Comparison of ENCODE assay signal across 18 cellular contexts in the genomic region with DNA sequence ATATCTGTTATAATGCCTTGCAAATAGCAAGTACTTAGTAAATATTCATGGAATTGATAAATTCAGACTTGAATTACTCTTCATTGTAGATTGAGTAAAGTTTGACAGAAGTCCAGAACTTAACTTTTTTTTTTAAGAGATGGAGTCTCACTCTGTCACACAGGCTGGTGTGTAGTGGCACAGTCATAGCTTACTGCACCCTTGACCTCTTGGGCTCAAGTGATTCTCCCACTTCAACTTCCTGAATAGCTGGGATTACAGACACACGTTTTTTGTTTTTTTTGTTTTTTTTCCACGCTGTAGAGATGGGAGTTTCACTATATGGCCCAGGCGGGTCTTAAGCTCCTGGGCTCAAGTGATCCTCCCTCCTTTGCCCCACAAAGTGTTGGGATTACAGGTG. TPM values are rescaled to one million over a fixed set of nuclear protein-coding genes. Genes with fewer than 3 reads are reported as not detected.
A peak's percentile ranks its signal among the peaks of the same experiment; 100 is the strongest.
DNase-seq lines count a peak whose midpoint lies in the region; ATAC-seq, FAIRE-seq and TF ChIP-seq lines count a peak whose summit lies in the region.
"Had no signal": no experiment of that assay in that cellular context is flagged by ENCODE, and none has a peak within 500 bp of the region (broad histone marks: within the 10 kb centered on the region; RNA-seq: fewer than 3 reads in every experiment).

No MANE protein-coding gene starts in this region.

- BruUV-seq in MCF 10A (replicated peaks; lab: Mats Ljungman, UMichigan) = no TSS peak
- BruUV-seq in K562 (replicated peaks; lab: Mats Ljungman, UMichigan) = no TSS peak

- ATAC-seq in K562 (peak; percentile 13; the same call in 1 of the 3 replicates), left lobe of liver (peak; percentile 61), upper lobe of left lung (ENCODE audit: low FRiP score in 2 of 2) (peak; percentile 57 to 78)
- ATAC-seq: gastrocnemius medialis had no signal

- H3K9me3 ChIP-seq in breast epithelium (no peaks in the 10 kb centered on the region), K562 (replicated peaks; ENCODE audit: control insufficient read depth, insufficient read depth, low read depth, low read length) (no peaks in the 10 kb centered on the region), upper lobe of left lung (no peaks in the 10 kb centered on the region)
- H3K9me3 ChIP-seq: gastrocnemius medialis, thoracic aorta had no signal

- H3K27me3 ChIP-seq in breast epithelium (no peaks in the 10 kb centered on the region), K562 (ENCODE audit: control insufficient read depth in 2 of 2, insufficient read depth in 2 of 2, low read length in 2 of 2) (no peaks in the 10 kb centered on the region), upper lobe of left lung (no peaks in the 10 kb centered on the region)
- H3K27me3 ChIP-seq: gastrocnemius medialis had no signal

- peaks cover 99% of the 10 kb centered on the region for H3K79me2 ChIP-seq in K562 (ENCODE audit: control insufficient read depth, insufficient read depth, low read length)

- TF ChIP-seq EP300 in K562 (IDR thresholded peaks at IDR 0.05; ENCODE audit: low read length) (no peak), upper lobe of left lung (IDR thresholded peaks at IDR 0.05) (no peak)

- no peaks in the 10 kb centered on the region for H3K9me3 Mint-ChIP-seq in MCF 10A (ENCODE audit: unreplicated experiment)
- H3K9me3 Mint-ChIP-seq: H9 had no signal

- H3K36me3 ChIP-seq in breast epithelium (no peaks in the 10 kb centered on the region), K562 (ENCODE audit: control insufficient read depth, insufficient read depth, low read length) (peaks cover 28% of the 10 kb centered on the region; the same call in 1 of the 3 replicates), upper lobe of left lung (peaks cover 0 to 3% (median 0%) of the 10 kb centered on the region in 4 donors)
- H3K36me3 ChIP-seq: gastrocnemius medialis, thoracic aorta had no signal

- no peaks in the 10 kb centered on the region for H3K9me1 ChIP-seq in K562 (ENCODE audit: control insufficient read depth, insufficient read depth, low read length)

- no peak for TF ChIP-seq POLR2A in breast epithelium (IDR thresholded peaks at IDR 0.05)
- no peak for TF ChIP-seq POLR2A in K562 (conservative IDR thresholded peaks at IDR 0.05)
- no peak for TF ChIP-seq POLR2A in upper lobe of left lung (IDR thresholded peaks at IDR 0.05)
- TF ChIP-seq POLR2A in erythroblast (IDR thresholded peaks at IDR 0.05; ENCODE audit: low read length) = no peak

- in situ Hi-C loops in K562 (cut with MboI) = no loop called here

- CTCF ChIA-PET in MCF 10A (lab: Yijun Ruan, JAX) = interaction anchor here (0.7 to 1.6 kb wide), 2 partner anchors 10 to 11 kb away, joined by 3 read pairs; no protein-coding TSS in a partner anchor
- CTCF ChIA-PET in K562 (lab: Yijun Ruan, JAX; ENCODE audit: low intra/inter-chr PET ratio) = no interaction called here

- no peak overlapping the region for H3K4me3 Mint-ChIP-seq in MCF 10A (ENCODE audit: unreplicated experiment)
- H3K4me3 Mint-ChIP-seq: H9 had no signal

- H3K27me3 Mint-ChIP-seq in MCF 10A (ENCODE audit: insufficient read depth, unreplicated experiment) = no peaks in the 10 kb centered on the region

- DNase-seq in MCF 10A (ENCODE audit: unreplicated experiment) (peak; percentile 18), breast epithelium (ENCODE audit: low spot score in 2 of 2) (no peak), K562 (ENCODE audit: extremely low read depth in 1 of 4, low spot score in 3 of 4) (no peak), left lobe of liver (ENCODE audit: low spot score) (no peak), upper lobe of left lung (peak in 1 of 2 donors; percentile 65), erythroblast (lab: John Stamatoyannopoulos, UW) (no peak), epidermal melanocyte (ENCODE audit: insufficient read length, low spot score) (no peak)
- no peak for DNase-seq in stimulated activated CD4-positive, alpha-beta T cell treated with anti-CD3 and anti-CD28 coated beads, Interleukin-1b, Interleukin-23, amount 100 ng/mL, for 48 hours
- DNase-seq: activated naive CD4-positive, alpha-beta T cell; gastrocnemius medialis; H9; midbrain; NCI-H2171 treated with DMSO at 0.1 percent for 48 hours; nucleus accumbens; T-helper 1 cell had no signal

- H3K4me3 ChIP-seq in breast epithelium (no peak overlapping the region), K562 (no peak overlapping the region), upper lobe of left lung (no peak overlapping the region)
- H3K4me3 ChIP-seq: gastrocnemius medialis, thoracic aorta had no signal

- H3K9ac ChIP-seq in K562 (ENCODE audit: insufficient read depth in 1 of 2, low read depth in 2 of 2, low read length in 2 of 2) = no peak overlapping the region

- no peak overlapping the region for H2AFZ ChIP-seq in K562 (ENCODE audit: low read depth, low read length)

- FAIRE-seq in K562 (lab: Jason Lieb, UNC) = no peak
- FAIRE-seq: A204.1, GM12891 had no signal

- peaks cover 6% of the 10 kb centered on the region for H3K36me3 Mint-ChIP-seq in MCF 10A (ENCODE audit: insufficient read depth, unreplicated experiment)

- TF ChIP-seq RAD21 in K562 (CRISPR knock-in tag; conservative IDR thresholded peaks at IDR 0.05 in 1 of 2, IDR thresholded peaks at IDR 0.05 in 1 of 2) = no peak

- H3K27ac Mint-ChIP-seq in MCF 10A (ENCODE audit: low read depth, unreplicated experiment) = peak overlapping the region; percentile 67

- H3K4me1 Mint-ChIP-seq in MCF 10A (ENCODE audit: insufficient read depth, unreplicated experiment) = peaks cover 8% of the 10 kb centered on the region

- POLR2A ChIA-PET in MCF 10A (lab: Yijun Ruan, JAX) (interaction anchor here (0.8 to 5.5 kb wide), 6 partner anchors 10 to 271 kb away, joined by 3 to 43 read pairs (median 3); partner anchors contain the start of genes LIAS, RPL9 and UBE2K), K562 (lab: Yijun Ruan, JAX) (interaction anchor here (1.4 to 1.7 kb wide), 2 partner anchors 10 to 11 kb away, joined by 4 to 6 read pairs; no protein-coding TSS in a partner anchor)

- H3K27ac ChIP-seq in breast epithelium (no peak overlapping the region), K562 (ENCODE audit: extremely low read depth, low read depth, low read length) (no peak overlapping the region; the same call in 2 of the 3 replicates), upper lobe of left lung (peak overlapping the region in 2 of 4 donors; percentile 16 to 28)
- H3K27ac ChIP-seq: gastrocnemius medialis had no signal

- WGBS in K562 (ENCODE audit: insufficient coverage, low coverage, missing lambda C conversion rate) = 58% methylated on average over 3 of the region's 3 CpGs
- 43 to 58% methylated on average over 3 of the region's 3 CpGs for WGBS in upper lobe of left lung, 2 donors

- intact Hi-C loops in MCF 10A (cut with micrococcal nuclease) (no loop called here), breast epithelium (cut with DNase I; ENCODE audit: low total_unique reads) (no loop called here), K562 (cut with micrococcal nuclease) (no loop called here)

- H3K4me2 ChIP-seq in K562 (ENCODE audit: insufficient read depth, low read length) = no peak overlapping the region

- TF ChIP-seq CTCF in MCF 10A (IDR thresholded peaks at IDR 0.05; ENCODE audit: unreplicated experiment) (no peak), breast epithelium (IDR thresholded peaks at IDR 0.05) (no peak), K562 (IDR thresholded peaks at IDR 0.05 in 2 of 3, conservative IDR thresholded peaks at IDR 0.05 in 1 of 3; ENCODE audit: insufficient read depth in 2 of 3, low read depth in 1 of 3, low read length in 3 of 3) (no peak), upper lobe of left lung (IDR thresholded peaks at IDR 0.05) (no peak)

- H4K20me1 ChIP-seq in K562 (replicated peaks; ENCODE audit: control insufficient read depth, insufficient read depth, low read length) = peaks cover 20% of the 10 kb centered on the region

- H3K4me1 ChIP-seq in breast epithelium (no peaks in the 10 kb centered on the region), K562 (replicated peaks in 1 of 2; ENCODE audit: control insufficient read depth in 2 of 2, insufficient read depth in 2 of 2, low read length in 2 of 2) (peaks cover 3 to 12% of the 10 kb centered on the region in 2 experiments; a peak in 4 of 5 replicates), upper lobe of left lung (peaks cover 6 to 24% (median 10%) of the 10 kb centered on the region in 4 donors)

TF ChIP-seq in K562, 482 proteins besides CTCF, POLR2A, EP300 and RAD21 (continues in another document):
- TF ChIP-seq, protein P1, sequence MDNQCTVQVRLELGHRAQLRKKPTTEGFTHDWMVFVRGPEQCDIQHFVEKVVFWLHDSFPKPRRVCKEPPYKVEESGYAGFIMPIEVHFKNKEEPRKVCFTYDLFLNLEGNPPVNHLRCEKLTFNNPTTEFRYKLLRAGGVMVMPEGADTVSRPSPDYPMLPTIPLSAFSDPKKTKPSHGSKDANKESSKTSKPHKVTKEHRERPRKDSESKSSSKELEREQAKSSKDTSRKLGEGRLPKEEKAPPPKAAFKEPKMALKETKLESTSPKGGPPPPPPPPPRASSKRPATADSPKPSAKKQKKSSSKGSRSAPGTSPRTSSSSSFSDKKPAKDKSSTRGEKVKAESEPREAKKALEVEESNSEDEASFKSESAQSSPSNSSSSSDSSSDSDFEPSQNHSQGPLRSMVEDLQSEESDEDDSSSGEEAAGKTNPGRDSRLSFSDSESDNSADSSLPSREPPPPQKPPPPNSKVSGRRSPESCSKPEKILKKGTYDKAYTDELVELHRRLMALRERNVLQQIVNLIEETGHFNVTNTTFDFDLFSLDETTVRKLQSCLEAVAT (IDR thresholded peaks at IDR 0.05) = no peak
- TF ChIP-seq NFRKB (IDR thresholded peaks at IDR 0.05; ENCODE audit: low read depth) = no peak

RNA-seq across cellular contexts. Expression of gene UBE2K, which starts 32.1 kb away (rescaled TPM):
- 117 and 121 TPM in 2 replicates for total RNA-seq in MCF 10A (2022)
- total RNA-seq in breast epithelium = 10 to 100 TPM; 28.5 to 31.0 (median 29.9) TPM
- 14.5 and 47.2 TPM in 2 replicates for total RNA-seq in K562 (2011; cell fraction: chromatin; rRNA removed; ENCODE audit: low replicate concordance)
- 15.8 and 18.4 TPM in 2 replicates for total RNA-seq in K562 (2011; cell fraction: nucleolus; rRNA removed)
- total RNA-seq in K562 (2011; cell fraction: nucleoplasm; rRNA removed) = 30.0 and 56.6 TPM in 2 replicates
- total RNA-seq in K562 (2014; rRNA removed) = 60.5 and 99.0 TPM in 2 replicates
- total RNA-seq in K562 (2014; rRNA removed; fragmentation: Illumina TruSeq; extraction: Trizol) = 32.1 and 39.6 TPM in 2 replicates
- 25.5 and 29.8 TPM in 2 replicates for total RNA-seq in K562 (2015; rRNA removed; fragmentation: Illumina TruSeq; extraction: Trizol)
- 103 and 121 TPM in 2 replicates for total RNA-seq in K562 (2021)
- 133 and 190 TPM in 2 replicates for polyA plus RNA-seq in K562 (2011; rRNA removed)
- polyA plus RNA-seq in K562 (2011; cell fraction: cytosol; rRNA removed) = 52.2 and 63.3 TPM in 2 replicates
- 16.8 and 24.8 TPM in 2 replicates for polyA plus RNA-seq in K562 (2011; cell fraction: nucleus; rRNA removed)
- polyA plus RNA-seq in K562 (2012) = 76.3 and 178 TPM in 2 replicates
- polyA plus RNA-seq in K562 (2014; fragmentation: Illumina TruSeq; extraction: Trizol) = 74.2 and 77.5 TPM in 2 replicates
- 10 to 100 TPM; 48.4 to 62.6 TPM for polyA plus RNA-seq in K562 (2014; fragmentation: Nextera tagmentation; extraction: Ambion mirVana)
- 88.6 and 142 TPM in 2 replicates for polyA plus RNA-seq in K562 (2014; rRNA removed)
- polyA minus RNA-seq in K562 (2011; rRNA and poly(A)+ RNA removed) = 78.7 and 92.4 TPM in 2 replicates
- 34.0 and 48.8 TPM in 2 replicates for polyA minus RNA-seq in K562 (2011; cell fraction: cytosol; rRNA and poly(A)+ RNA removed)
- 6.9 and 12.9 TPM in 2 replicates for polyA minus RNA-seq in K562 (2011; cell fraction: nucleus; rRNA and poly(A)+ RNA removed)
- total RNA-seq in left lobe of liver = 43.4 TPM
- 10 to 100 TPM; 22.3 to 57.4 (median 34.4) TPM for total RNA-seq in upper lobe of left lung

Comparison
In these comparisons a context has a peak if more than half of its experiments do, and no peak if none do; other contexts are left out.
1. ATAC-seq: peak in every context shown above with its lines; median percentile 68 in upper lobe of left lung; 61 in left lobe of liver; 13 in K562.